Comparison of ENCODE assay signal across 1 cellular context in the genomic region with DNA sequence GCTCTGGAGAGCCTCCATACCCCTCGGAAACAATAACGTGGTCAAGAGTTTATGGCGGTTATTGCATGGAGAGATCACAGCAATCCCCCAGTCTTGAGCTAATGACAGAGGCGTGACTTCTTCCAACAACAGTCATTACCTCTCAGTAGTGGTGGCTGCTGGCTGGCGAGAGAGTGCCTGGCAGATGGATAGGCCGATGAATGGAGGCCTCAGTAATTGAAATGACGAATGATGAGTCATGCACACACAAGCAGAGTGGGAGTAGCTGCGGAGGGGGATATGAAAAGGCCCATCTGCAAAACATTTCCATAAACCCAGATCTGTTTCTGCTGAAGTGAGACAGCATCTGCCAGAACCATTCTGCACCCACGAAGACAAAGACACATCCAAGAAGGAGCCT.
TF ChIP-seq lines count a peak whose summit lies in the region.

No MANE protein-coding gene starts in this region.

TF ChIP-seq in IMR-90, 13 proteins besides CTCF, POLR2A, EP300 and RAD21 (continued from another document):
- peak; percentile 89 for TF ChIP-seq FOS (IDR thresholded peaks at IDR 0.05; ENCODE audit: low read depth, low read length)
- TF ChIP-seq RFX5 (IDR thresholded peaks at IDR 0.05; ENCODE audit: low read depth, low read length) = no peak
- no peak for TF ChIP-seq RCOR1 (IDR thresholded peaks at IDR 0.05; ENCODE audit: insufficient replicate concordance, low read length)
- TF ChIP-seq MXI1 (IDR thresholded peaks at IDR 0.05; ENCODE audit: borderline replicate concordance, low read depth, low read length) = no peak
- peak; percentile 55; the same call in 1 of the 2 replicates for TF ChIP-seq NFE2L2 (IDR thresholded peaks at IDR 0.05; ENCODE audit: low read depth, low read length)
- no peak for TF ChIP-seq SMC3 (IDR thresholded peaks at IDR 0.05; ENCODE audit: low read depth, low read length)
- TF ChIP-seq, protein P1, sequence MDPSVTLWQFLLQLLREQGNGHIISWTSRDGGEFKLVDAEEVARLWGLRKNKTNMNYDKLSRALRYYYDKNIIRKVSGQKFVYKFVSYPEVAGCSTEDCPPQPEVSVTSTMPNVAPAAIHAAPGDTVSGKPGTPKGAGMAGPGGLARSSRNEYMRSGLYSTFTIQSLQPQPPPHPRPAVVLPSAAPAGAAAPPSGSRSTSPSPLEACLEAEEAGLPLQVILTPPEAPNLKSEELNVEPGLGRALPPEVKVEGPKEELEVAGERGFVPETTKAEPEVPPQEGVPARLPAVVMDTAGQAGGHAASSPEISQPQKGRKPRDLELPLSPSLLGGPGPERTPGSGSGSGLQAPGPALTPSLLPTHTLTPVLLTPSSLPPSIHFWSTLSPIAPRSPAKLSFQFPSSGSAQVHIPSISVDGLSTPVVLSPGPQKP (IDR thresholded peaks at IDR 0.05; ENCODE audit: borderline replicate concordance, low read depth, low read length) = no peak
- no peak for TF ChIP-seq CEBPB (IDR thresholded peaks at IDR 0.05; ENCODE audit: low read depth, low read length)
- peak; percentile 68 for TF ChIP-seq BHLHE40 (IDR thresholded peaks at IDR 0.05; ENCODE audit: low read depth, low read length)
- no peak for TF ChIP-seq CHD1 (IDR thresholded peaks at IDR 0.05; ENCODE audit: low read depth, low read length)
